ENCODE assay signal across 11 cellular contexts in genomic region chr1:168709896-168710305, GRCh38. TPM values are rescaled to one million over a fixed set of nuclear protein-coding genes. Genes with fewer than 3 reads are reported as not detected.
DNase-seq lines count a peak whose midpoint lies in the region; ATAC-seq and TF ChIP-seq lines count a peak whose summit lies in the region.
"Had no signal": no experiment of that assay in that cellular context is flagged by ENCODE, and none has a peak within 500 bp of the region (broad histone marks: within the 10 kb centered on the region; RNA-seq: fewer than 3 reads in every experiment).

No MANE protein-coding gene starts in this region.

- H3K4me1 ChIP-seq in stomach smooth muscle (ENCODE audit: control insufficient read depth, insufficient read depth, low read length), result peaks cover 26% of the 10 kb centered on the region

- H3K27me3 Mint-ChIP-seq in HFFc6 (ENCODE audit: insufficient read depth), result peaks cover 14% of the 10 kb centered on the region
- peaks cover 0 to 5% (median 1%) of the 10 kb centered on the region in 3 donors for H3K27me3 Mint-ChIP-seq in immature natural killer cell (ENCODE audit: low read depth in 3 of 3)

- H3K9me3 Mint-ChIP-seq in HFFc6 (no peaks in the 10 kb centered on the region), immature natural killer cell (no peaks in the 10 kb centered on the region)
- H3K9me3 Mint-ChIP-seq: effector memory CD8-positive, alpha-beta T cell; natural killer cell treated with Interleukin-12 subunit alpha and Interleukin-12 subunit beta and Interleukin-15 and Interleukin-18, amount 100 ng/mL, for 72 hours had no signal

- H3K4me1 Mint-ChIP-seq in HFFc6 (ENCODE audit: low read depth) (peaks cover 21% of the 10 kb centered on the region), immature natural killer cell (no peaks in the 10 kb centered on the region)

- no peaks in the 10 kb centered on the region for H3K9me3 ChIP-seq in stomach smooth muscle (ENCODE audit: control insufficient read depth in 2 of 2, low read length in 2 of 2)

- H3K36me3 Mint-ChIP-seq in HFFc6 (ENCODE audit: low read depth) (no peaks in the 10 kb centered on the region), immature natural killer cell (no peaks in the 10 kb centered on the region)
- H3K36me3 Mint-ChIP-seq: natural killer cell treated with Interleukin-12 subunit alpha and Interleukin-12 subunit beta and Interleukin-15 and Interleukin-18, amount 100 ng/mL, for 72 hours had no signal

- H3K27ac Mint-ChIP-seq in HFFc6, result peak overlapping the region; percentile 91
- no peak overlapping the region for H3K27ac Mint-ChIP-seq in immature natural killer cell
- H3K27ac Mint-ChIP-seq: effector memory CD8-positive, alpha-beta T cell; natural killer cell treated with Interleukin-12 subunit alpha and Interleukin-12 subunit beta and Interleukin-15 and Interleukin-18, amount 100 ng/mL, for 72 hours had no signal

- DNase-seq in HFFc6 (peak; percentile 91), glomerular visceral epithelial cell (ENCODE audit: extremely low spot score) (peak; percentile 89), NCI-H1694 treated with DMSO at 0.1 percent for 48 hours (lab: John Stamatoyannopoulos, UW) (no peak), immature natural killer cell (no peak)
- DNase-seq: effector memory CD8-positive, alpha-beta T cell had no signal

- H3K36me3 ChIP-seq in stomach smooth muscle (ENCODE audit: control insufficient read depth in 2 of 2, insufficient read depth in 2 of 2, low read length in 2 of 2), result no peaks in the 10 kb centered on the region

- H3K9ac ChIP-seq in stomach smooth muscle (ENCODE audit: low read length in 2 of 2), result peak overlapping the region; percentile 20 to 47
- H3K9ac ChIP-seq: KMS-11 had no signal

- peak overlapping the region; percentile 82 for H3K27ac ChIP-seq in stomach smooth muscle (ENCODE audit: low read length)
- H3K27ac ChIP-seq: KMS-11 had no signal

- ATAC-seq in SK-N-SH treated with all-trans-retinoic acid at 6 μM for 48 hours (peak; percentile 77), HG02885 (IDR thresholded peaks at IDR 0.05; ENCODE audit: poor library complexity, unreplicated experiment) (no peak)
- ATAC-seq: effector memory CD8-positive, alpha-beta T cell; natural killer cell treated with Interleukin-12 subunit alpha and Interleukin-12 subunit beta and Interleukin-15 and Interleukin-18, amount 100 ng/mL, for 72 hours had no signal

- peak overlapping the region; percentile 43 to 61 for H3K4me3 ChIP-seq in stomach smooth muscle (ENCODE audit: low read length in 2 of 2)

- TF ChIP-seq CTCF in HFFc6 (IDR thresholded peaks at IDR 0.05), result no peak

- H3K4me3 Mint-ChIP-seq in HFFc6 (no peak overlapping the region; the same call in 1 of the 2 replicates), immature natural killer cell (no peak overlapping the region)
- H3K4me3 Mint-ChIP-seq: effector memory CD8-positive, alpha-beta T cell; natural killer cell treated with Interleukin-12 subunit alpha and Interleukin-12 subunit beta and Interleukin-15 and Interleukin-18, amount 100 ng/mL, for 72 hours had no signal

- no peaks in the 10 kb centered on the region for H3K27me3 ChIP-seq in stomach smooth muscle (ENCODE audit: control insufficient read depth in 1 of 2, insufficient read depth in 2 of 2, low read length in 2 of 2)

TF ChIP-seq in SK-N-SH treated with all-trans-retinoic acid at 6 μM for 48 hours, 23 proteins besides CTCF, POLR2A, EP300 and RAD21:
- peak; percentile 88; the same call in 1 of the 2 replicates for TF ChIP-seq TOX (CRISPR knock-in tag; IDR thresholded peaks at IDR 0.05; ENCODE audit: borderline replicate concordance)
- TF ChIP-seq PPARA (CRISPR knock-in tag; IDR thresholded peaks at IDR 0.05; ENCODE audit: borderline replicate concordance), result no peak
- TF ChIP-seq ZNF70 (CRISPR knock-in tag; IDR thresholded peaks at IDR 0.05), result no peak
- peak; percentile 82; the same call in 1 of the 2 replicates for TF ChIP-seq RARB (CRISPR knock-in tag; IDR thresholded peaks at IDR 0.05)
- TF ChIP-seq OSR1 (CRISPR knock-in tag; IDR thresholded peaks at IDR 0.05), result peak; percentile 44; the same call in 1 of the 2 replicates
- peak; percentile 90; the same call in 1 of the 2 replicates for TF ChIP-seq ZC3H10 (CRISPR knock-in tag; IDR thresholded peaks at IDR 0.05)
TF ChIP-seq in SK-N-SH treated with all-trans-retinoic acid at 6 μM for 48 hours: peak in this region for 4.

RNA-seq across cellular contexts. Expression of gene DPT, which starts 19.1 kb away (rescaled TPM):
- total RNA-seq in HFFc6 (2021; fragmentation: NEBNext Ultra II Directional; extraction: Animal tissue kit (Norgen Biotek cat#: 25700)), result not detected
- not detected for polyA plus RNA-seq in immature natural killer cell
- total RNA-seq: H1; natural killer cell treated with Interleukin-12 subunit alpha and Interleukin-12 subunit beta and Interleukin-15 and Interleukin-18, amount 100 ng/mL, for 72 hours had no signal
- polyA plus RNA-seq: H1 had no signal

Comparison
In these comparisons a context has a peak if more than half of its experiments do, and no peak if none do; other contexts are left out.
1. DNase-seq: peak in HFFc6 (single experiment) and glomerular visceral epithelial cell (single experiment); none in NCI-H1694 treated with DMSO at 0.1 percent for 48 hours (single experiment) and immature natural killer cell (0 of 3).